Comparison of ENCODE assay signal across 8 cellular contexts in the genomic region with DNA sequence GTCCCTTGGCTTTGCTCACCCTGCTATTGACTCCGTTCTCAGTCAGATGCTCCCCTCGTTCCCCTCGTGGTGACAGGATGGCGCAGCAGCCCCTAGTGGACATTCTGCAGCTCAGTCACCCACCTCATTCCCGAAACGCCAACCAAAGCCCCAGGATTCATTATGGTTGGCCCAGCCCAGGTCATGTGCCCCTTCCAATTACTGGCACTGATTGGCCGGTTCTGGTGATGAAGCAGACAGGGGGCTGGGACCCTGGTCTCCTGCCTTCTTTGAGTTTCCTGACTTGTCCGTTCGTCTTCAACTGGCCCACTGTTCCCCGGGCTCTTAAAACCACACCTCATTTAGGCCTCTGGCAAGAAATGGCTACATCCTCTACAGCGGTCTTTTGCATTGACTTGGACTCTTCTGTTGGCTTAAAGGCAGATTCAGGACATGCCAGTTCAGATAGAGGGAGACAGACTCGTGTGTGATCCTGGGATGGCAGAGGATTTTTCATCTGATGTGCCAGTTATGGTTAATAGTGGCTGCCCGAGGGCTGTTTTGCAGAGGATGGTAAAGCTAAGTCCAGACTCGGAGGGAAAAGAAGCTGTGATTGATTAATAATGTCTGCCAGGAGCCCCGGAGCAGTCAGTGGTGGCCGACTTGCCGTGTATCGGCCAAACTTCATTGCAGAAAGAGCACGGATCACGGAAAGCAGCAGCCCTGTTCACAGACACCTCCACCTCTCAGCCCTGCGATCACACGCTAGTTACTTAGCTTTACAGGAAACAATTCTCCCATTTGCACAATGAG. TPM values are rescaled to one million over a fixed set of nuclear protein-coding genes. Genes with fewer than 3 reads are reported as not detected.
DNase-seq lines count a peak whose midpoint lies in the region; ATAC-seq and TF ChIP-seq lines count a peak whose summit lies in the region.

No MANE protein-coding gene starts in this region.

- intact Hi-C loops in posterior cingulate gyrus (cut with DNase I), result no loop called here

- H3K4me3 ChIP-seq in AG09309 (ENCODE audit: control insufficient read depth, low read depth, low read length), result no peak overlapping the region

- no peak overlapping the region for H3K27ac Mint-ChIP-seq in activated T-cell treated with anti-CD3 and anti-CD28 coated beads, Interleukin-2, amount 50 U/mL, for 72 hours
- H3K27ac Mint-ChIP-seq in glutamatergic neuron (ENCODE audit: unreplicated experiment), result peak overlapping the region; percentile 8

- no peaks in the 10 kb centered on the region for H3K27me3 Mint-ChIP-seq in activated T-cell treated with anti-CD3 and anti-CD28 coated beads, Interleukin-2, amount 50 U/mL, for 72 hours (ENCODE audit: low read depth)
- H3K27me3 Mint-ChIP-seq in glutamatergic neuron (ENCODE audit: unreplicated experiment), result peaks cover 2% of the 10 kb centered on the region

- TF ChIP-seq CTCF in AG09309 (IDR thresholded peaks at IDR 0.05; ENCODE audit: control insufficient read depth, insufficient read depth, low read depth, low read length, missing control alignments) (peak; percentile 3), glutamatergic neuron (IDR thresholded peaks at IDR 0.05; ENCODE audit: partially characterized antibody, unreplicated experiment) (peak; percentile 62)

- peak overlapping the region in 1 of 2 donors; percentile 39 for H3K4me3 Mint-ChIP-seq in activated T-cell treated with anti-CD3 and anti-CD28 coated beads, Interleukin-2, amount 50 U/mL, for 72 hours
- peak overlapping the region; percentile 78 for H3K4me3 Mint-ChIP-seq in glutamatergic neuron (ENCODE audit: unreplicated experiment)

- peaks cover 2 to 4% of the 10 kb centered on the region in 2 donors for H3K9me3 Mint-ChIP-seq in activated T-cell treated with anti-CD3 and anti-CD28 coated beads, Interleukin-2, amount 50 U/mL, for 72 hours
- H3K9me3 Mint-ChIP-seq in glutamatergic neuron (ENCODE audit: unreplicated experiment), result peaks cover 1% of the 10 kb centered on the region

- H3K4me1 Mint-ChIP-seq in activated T-cell treated with anti-CD3 and anti-CD28 coated beads, Interleukin-2, amount 50 U/mL, for 72 hours (ENCODE audit: low read depth), result no peaks in the 10 kb centered on the region
- H3K4me1 Mint-ChIP-seq in glutamatergic neuron (ENCODE audit: low read depth, unreplicated experiment), result no peaks in the 10 kb centered on the region

- DNase-seq in AG09309 (ENCODE audit: low read depth), result no peak
- peak; percentile 3 to 32 for DNase-seq in activated T-cell treated with anti-CD3 and anti-CD28 coated beads, Interleukin-2, amount 50 U/mL, for 72 hours
- peak; percentile 68 for DNase-seq in glutamatergic neuron
- peak in 8 of 10 donors; percentile 30 to 91 (median 65) for DNase-seq in posterior cingulate gyrus
- DNase-seq in NCI-H2029 treated with DMSO at 0.1 percent for 48 hours (lab: John Stamatoyannopoulos, UW), result no peak
- DNase-seq in NK-92 (lab: John Stamatoyannopoulos, UW; ENCODE audit: unreplicated experiment), result no peak
- no peak for DNase-seq in NCI-H128 (lab: John Stamatoyannopoulos, UW; ENCODE audit: unreplicated experiment)

- H3K36me3 Mint-ChIP-seq in activated T-cell treated with anti-CD3 and anti-CD28 coated beads, Interleukin-2, amount 50 U/mL, for 72 hours (ENCODE audit: insufficient read depth in 2 of 2), result peaks cover 2% of the 10 kb centered on the region in 2 donors
- peaks cover 13% of the 10 kb centered on the region for H3K36me3 Mint-ChIP-seq in glutamatergic neuron (ENCODE audit: unreplicated experiment)

- peak; percentile 96 for ATAC-seq in HG03460 (IDR thresholded peaks at IDR 0.05; ENCODE audit: unreplicated experiment)
- peak; percentile 54 to 85 for ATAC-seq in activated T-cell treated with anti-CD3 and anti-CD28 coated beads, Interleukin-2, amount 50 U/mL, for 72 hours (replicated peaks in 1 of 2)

RNA-seq across cellular contexts. Expression of gene LSM3, which starts 37.8 kb away (rescaled TPM):
- 10 to 100 TPM; 12.4 to 14.3 TPM for total RNA-seq in activated T-cell treated with anti-CD3 and anti-CD28 coated beads, Interleukin-2, amount 50 U/mL, for 72 hours
- 8.4 TPM for total RNA-seq in glutamatergic neuron (ENCODE audit: unreplicated experiment)

RNA-seq across cellular contexts. Expression of gene XPC, which starts 38.1 kb away (rescaled TPM):
- total RNA-seq in activated T-cell treated with anti-CD3 and anti-CD28 coated beads, Interleukin-2, amount 50 U/mL, for 72 hours, result 10 to 100 TPM; 48.4 to 61.0 TPM
- total RNA-seq in glutamatergic neuron (ENCODE audit: unreplicated experiment), result 39.5 TPM

Comparison
In these comparisons a context has a peak if more than half of its experiments do, and no peak if none do; other contexts are left out.
1. DNase-seq: peak in activated T-cell treated with anti-CD3 and anti-CD28 coated beads, Interleukin-2, amount 50 U/mL, for 72 hours (2 of 2), glutamatergic neuron (single experiment) and posterior cingulate gyrus (8 of 10); none in AG09309 (single experiment), NCI-H2029 treated with DMSO at 0.1 percent for 48 hours (single experiment), NK-92 (single experiment) and NCI-H128 (single experiment).